ENCODE assay signal across 1 cellular context in genomic region chr4:3352505-3352904, GRCh38.
TF ChIP-seq lines count a peak whose summit lies in the region.

No MANE protein-coding gene starts in this region.

TF ChIP-seq in HepG2, 621 proteins besides CTCF, POLR2A, EP300 and RAD21 (continued from another document):
- TF ChIP-seq PATZ1 (CRISPR knock-in tag; IDR thresholded peaks at IDR 0.05) (no peak), SNAPC2 (CRISPR knock-in tag; IDR thresholded peaks at IDR 0.05) (no peak), FIP1L1 (IDR thresholded peaks at IDR 0.05; ENCODE audit: borderline replicate concordance, insufficient read depth, low read depth, low read length) (no peak), ZBTB39 (CRISPR knock-in tag; IDR thresholded peaks at IDR 0.05) (no peak)
